17 cellular contexts compared by ENCODE assay signal in genomic region chr6:129895692-129896091, GRCh38. TPM values are rescaled to one million over a fixed set of nuclear protein-coding genes. Genes with fewer than 3 reads are reported as not detected.
DNase-seq lines count a peak whose midpoint lies in the region; ATAC-seq and TF ChIP-seq lines count a peak whose summit lies in the region.
"Had no signal": no experiment of that assay in that cellular context is flagged by ENCODE, and none has a peak within 500 bp of the region (broad histone marks: within the 10 kb centered on the region; RNA-seq: fewer than 3 reads in every experiment).

No MANE protein-coding gene starts in this region.

- H3K4me1 ChIP-seq in foreskin keratinocyte = peaks cover 20% of the 10 kb centered on the region
- H3K4me1 ChIP-seq: prostate gland had no signal

- no peaks in the 10 kb centered on the region for H3K27me3 ChIP-seq in foreskin keratinocyte
- H3K27me3 ChIP-seq: BLaER1 treated with 17β-estradiol and CSF1 and Interleukin-3, amounts not matched to agents 10 nM and 100 nM had no signal

- peak overlapping the region; percentile 3 for H3K27ac ChIP-seq in foreskin keratinocyte
- H3K27ac ChIP-seq: BLaER1 treated with 17β-estradiol and CSF1 and Interleukin-3, amounts not matched to agents 10 nM and 100 nM; prostate gland had no signal

- TF ChIP-seq CTCF in foreskin keratinocyte (conservative IDR thresholded peaks at IDR 0.05) = no peak

- peak; percentile 60 for ATAC-seq in GM18519 (IDR thresholded peaks at IDR 0.05; ENCODE audit: low FRiP score, unreplicated experiment)
- peak; percentile 68 for ATAC-seq in HG02623 (IDR thresholded peaks at IDR 0.05; ENCODE audit: unreplicated experiment)
- ATAC-seq in foreskin keratinocyte = peak; percentile 81
- no peak for ATAC-seq in HG02588 (IDR thresholded peaks at IDR 0.05; ENCODE audit: unreplicated experiment)
- no peak for ATAC-seq in HG03280 (IDR thresholded peaks at IDR 0.05; ENCODE audit: unreplicated experiment)

- DNase-seq in NOMO-1 (lab: John Stamatoyannopoulos, UW; ENCODE audit: unreplicated experiment in 2 of 2) (peak; percentile 45 to 65), foreskin keratinocyte (peak; percentile 39 to 68), hippocampal formation (lab: John Stamatoyannopoulos, UW) (no peak), NCI-H2107 (lab: John Stamatoyannopoulos, UW) (no peak)
- DNase-seq: activated CD4-positive, alpha-beta T cell treated with anti-CD3 and anti-CD28 coated beads, Interleukin-2, amount 50 U/mL, for 4 hours; activated naive CD4-positive, alpha-beta T cell treated with Interleukin-2 at 50 U/mL for 16 hours; head of caudate nucleus; stimulated activated CD4-positive, alpha-beta T cell treated with anti-CD3 and anti-CD28 coated beads, Interleukin-4, amount 100 ng/mL, for 24 hours; substantia nigra had no signal

RNA-seq across cellular contexts. Expression of gene TMEM244, which starts 34.6 kb away (rescaled TPM):
- not detected in 2 replicates for total RNA-seq in foreskin keratinocyte
- polyA plus RNA-seq in foreskin keratinocyte = 0.17 TPM in 1 of 2 replicates, not detected in the other
- total RNA-seq: chondrocyte; prostate gland; T-helper 1 cell treated with Interleukin-12 subunit alpha and Interleukin-12 subunit beta and Interleukin-4 antibody, amounts not matched to agents 30 ng/mL and 1 ng/mL, for 36 hours had no signal

Comparison
In these comparisons a context has a peak if more than half of its experiments do, and no peak if none do; other contexts are left out.
1. ATAC-seq: peak in GM18519 (single experiment), HG02623 (single experiment) and foreskin keratinocyte (single experiment); none in HG02588 (single experiment) and HG03280 (single experiment).
2. DNase-seq: peak in NOMO-1 (2 of 2) and foreskin keratinocyte (2 of 2); none in hippocampal formation (0 of 2) and NCI-H2107 (single experiment).